In genomic region chrX:68431836-68432235, GRCh38 we compare ENCODE assay signal across 19 cellular contexts. TPM values are rescaled to one million over a fixed set of nuclear protein-coding genes. Genes with fewer than 3 reads are reported as not detected.
DNase-seq lines count a peak whose midpoint lies in the region; ATAC-seq and TF ChIP-seq lines count a peak whose summit lies in the region.
"Had no signal": no experiment of that assay in that cellular context is flagged by ENCODE, and none has a peak within 500 bp of the region (broad histone marks: within the 10 kb centered on the region; RNA-seq: fewer than 3 reads in every experiment).

No MANE protein-coding gene starts in this region.

- H2BK12ac ChIP-seq in H9 (ENCODE audit: insufficient read length, low read depth, low read length), result no peak overlapping the region

- H3K79me1 ChIP-seq in H9 (ENCODE audit: insufficient read depth, low read depth, low read length, poor library complexity, severe bottlenecking), result no peaks in the 10 kb centered on the region

- H3T11ph ChIP-seq in H9 (ENCODE audit: low read length), result no peak overlapping the region

- no peaks in the 10 kb centered on the region for H3K79me2 ChIP-seq in H9 (ENCODE audit: insufficient read depth, low read length)
- peaks cover 3% of the 10 kb centered on the region for H3K79me2 ChIP-seq in hepatocyte

- no peak overlapping the region for H3K18ac ChIP-seq in H9 (ENCODE audit: insufficient read length, low read depth, low read length)

- H3K14ac ChIP-seq in H9 (ENCODE audit: insufficient read depth, low read length), result no peak overlapping the region

- peaks cover 1% of the 10 kb centered on the region; the same call in 1 of the 2 replicates for H3K27me3 Mint-ChIP-seq in H9 (ENCODE audit: low read depth)

- no peaks in the 10 kb centered on the region for H3K9me2 ChIP-seq in hepatocyte (replicated peaks; ENCODE audit: insufficient read depth)

- no peak overlapping the region for H3K9ac ChIP-seq in H9 (ENCODE audit: extremely low read depth, insufficient read length, low read length)
- peak overlapping the region; percentile 88 for H3K9ac ChIP-seq in adipocyte (ENCODE audit: low read length)

- no peaks in the 10 kb centered on the region for H4K20me1 ChIP-seq in H9 (ENCODE audit: control insufficient read depth, insufficient read depth, insufficient read length)
- H4K20me1 ChIP-seq in hepatocyte (ENCODE audit: insufficient read depth, poor library complexity, severe bottlenecking), result no peaks in the 10 kb centered on the region

- in situ Hi-C loops in G401 (cut with HindIII; ENCODE audit: low sequenced_read_pairs), result no loop called here

- no peak overlapping the region for H2BK5ac ChIP-seq in H9 (ENCODE audit: insufficient read length, low read length)

- H3K4me3 Mint-ChIP-seq in H9, result peak overlapping the region; percentile 82 to 93; a peak in 1 of 5 replicates
- H3K4me3 Mint-ChIP-seq: activated B cell treated with CpG ODN at 0.5 μM for 24 hours; activated CD8-positive, alpha-beta T cell treated with anti-CD3 and anti-CD28 coated beads, Interleukin-2, amount 10 ng/mL, durations not matched to agents 7 days and 5 days; activated naive CD8-positive, alpha-beta T cell treated with anti-CD3 and anti-CD28 coated beads for 36 hours; T-helper 1 cell treated with Interleukin-12 subunit alpha and Interleukin-12 subunit beta and Interleukin-4 antibody, amounts not matched to agents 30 μg/mL and 1 μg/mL, for 36 hours had no signal

- peaks cover 65 to 75% of the 10 kb centered on the region in 2 experiments for H3K9me3 Mint-ChIP-seq in H9
- H3K9me3 Mint-ChIP-seq: activated B cell treated with CpG ODN at 0.5 μM for 24 hours; activated naive CD8-positive, alpha-beta T cell treated with anti-CD3 and anti-CD28 coated beads for 36 hours; T-helper 1 cell treated with Interleukin-12 subunit alpha and Interleukin-12 subunit beta and Interleukin-4 antibody, amounts not matched to agents 30 μg/mL and 1 μg/mL, for 36 hours had no signal

- peaks cover 17% of the 10 kb centered on the region for H3K9me3 ChIP-seq in H9 (ENCODE audit: control insufficient read depth, low read depth, low read length)
- H3K9me3 ChIP-seq in adipocyte (ENCODE audit: control insufficient read depth, low read length), result no peaks in the 10 kb centered on the region
- no peaks in the 10 kb centered on the region for H3K9me3 ChIP-seq in hepatocyte (ENCODE audit: low read depth)
- no peaks in the 10 kb centered on the region for H3K9me3 ChIP-seq in suprapubic skin

- no peak overlapping the region for H2AFZ ChIP-seq in H9 (ENCODE audit: low read length)
- H2AFZ ChIP-seq in hepatocyte, result no peak overlapping the region

- no peak overlapping the region for H3K4me2 ChIP-seq in H9 (ENCODE audit: insufficient read depth, insufficient read length, low read length)
- peak overlapping the region; percentile 81 for H3K4me2 ChIP-seq in hepatocyte

- H2AK5ac ChIP-seq in H9 (ENCODE audit: insufficient read length, low read length), result no peak overlapping the region

- H2BK120ac ChIP-seq in H9 (ENCODE audit: low read depth, low read length, poor library complexity, severe bottlenecking), result no peak overlapping the region

- H3K4ac ChIP-seq in H9 (ENCODE audit: low read depth, low read length), result no peak overlapping the region

- H2BK15ac ChIP-seq in H9 (ENCODE audit: low read depth, low read length), result no peak overlapping the region

- no peak overlapping the region for H4K91ac ChIP-seq in H9 (ENCODE audit: insufficient read length, low read depth, low read length)

- DNase-seq in H9 (no peak), adipocyte (ENCODE audit: low read depth) (no peak), hepatocyte (ENCODE audit: low spot score) (no peak), suprapubic skin (ENCODE audit: low spot score in 2 of 2) (no peak), caudate nucleus (lab: John Stamatoyannopoulos, UW) (no peak), G401 (ENCODE audit: low spot score) (no peak)
- DNase-seq: activated B cell treated with CpG ODN at 0.5 μM for 24 hours; activated CD8-positive, alpha-beta T cell treated with anti-CD3 and anti-CD28 coated beads, Interleukin-2, amount 10 ng/mL, durations not matched to agents 7 days and 5 days; activated naive CD8-positive, alpha-beta T cell treated with anti-CD3 and anti-CD28 coated beads for 36 hours; C1 segment of cervical spinal cord; central memory CD4-positive, alpha-beta T cell; DMS153; effector CD4-positive, alpha-beta T cell; H7; left colon; SIG-M5; stimulated activated CD4-positive, alpha-beta T cell treated with anti-CD3 and anti-CD28 coated beads, Interleukin-4, amount 100 ng/mL, for 1 hour had no signal

- peaks cover 3% of the 10 kb centered on the region for H3K23me2 ChIP-seq in H9 (ENCODE audit: insufficient read length, low read depth, low read length, poor library complexity, severe bottlenecking)

- TF ChIP-seq POLR2A in suprapubic skin (IDR thresholded peaks at IDR 0.05), result no peak

- TF ChIP-seq EP300 in suprapubic skin (IDR thresholded peaks at IDR 0.05), result no peak

- ATAC-seq in GM21423 (IDR thresholded peaks at IDR 0.05; ENCODE audit: unreplicated experiment), result no peak
- ATAC-seq: activated CD8-positive, alpha-beta T cell treated with anti-CD3 and anti-CD28 coated beads, Interleukin-2, amount 10 ng/mL, durations not matched to agents 7 days and 5 days had no signal

- H3K27me3 ChIP-seq in H9 (ENCODE audit: insufficient read depth, low read length), result no peaks in the 10 kb centered on the region
- peaks cover 3% of the 10 kb centered on the region for H3K27me3 ChIP-seq in adipocyte (replicated peaks; ENCODE audit: control insufficient read depth, insufficient read depth, low read length)
- no peaks in the 10 kb centered on the region for H3K27me3 ChIP-seq in hepatocyte
- H3K27me3 ChIP-seq in suprapubic skin, result no peaks in the 10 kb centered on the region

- H3K4me1 Mint-ChIP-seq in H9, result peaks cover 10 to 20% of the 10 kb centered on the region in 2 experiments

- WGBS in H9 (ENCODE audit: extremely low coverage, insufficient read length, low lambda C conversion rate), result no CpG with 5 or more reads among the region's 2 CpGs
- 51% methylated on average over 2 of the region's 2 CpGs for WGBS in hepatocyte (ENCODE audit: low lambda C conversion rate, missing lambda C conversion rate)
- 46% methylated on average over 2 of the region's 2 CpGs for WGBS in suprapubic skin

- no peak overlapping the region for H2BK20ac ChIP-seq in H9 (ENCODE audit: low read depth, low read length, poor library complexity, severe bottlenecking)

- no peak overlapping the region for H4K8ac ChIP-seq in H9 (replicated peaks; ENCODE audit: insufficient read length, low read depth, low read length)

- peaks cover 11 to 32% (median 29%) of the 10 kb centered on the region in 3 experiments for H3K36me3 Mint-ChIP-seq in H9 (ENCODE audit: insufficient read depth in 1 of 3, low read depth in 3 of 3)
- H3K36me3 Mint-ChIP-seq: activated naive CD8-positive, alpha-beta T cell treated with anti-CD3 and anti-CD28 coated beads for 36 hours had no signal

- no peak overlapping the region for H3K56ac ChIP-seq in H9 (ENCODE audit: insufficient read length, low read depth, low read length)

- TF ChIP-seq CTCF in H9 (conservative IDR thresholded peaks at IDR 0.05) (no peak), hepatocyte (IDR thresholded peaks at IDR 0.05; ENCODE audit: poor library complexity) (no peak), suprapubic skin (IDR thresholded peaks at IDR 0.05) (no peak)

- H3K27ac ChIP-seq in H9 (ENCODE audit: insufficient read length, low read depth, low read length), result no peak overlapping the region
- H3K27ac ChIP-seq in hepatocyte, result peak overlapping the region; percentile 98
- no peak overlapping the region for H3K27ac ChIP-seq in suprapubic skin
- no peak overlapping the region for H3K27ac ChIP-seq in caudate nucleus (ENCODE audit: low read depth, low read length)

- no peak overlapping the region for H3K27ac Mint-ChIP-seq in H9
- H3K27ac Mint-ChIP-seq: activated B cell treated with CpG ODN at 0.5 μM for 24 hours; activated CD8-positive, alpha-beta T cell treated with anti-CD3 and anti-CD28 coated beads, Interleukin-2, amount 10 ng/mL, durations not matched to agents 7 days and 5 days; activated naive CD8-positive, alpha-beta T cell treated with anti-CD3 and anti-CD28 coated beads for 36 hours; T-helper 1 cell treated with Interleukin-12 subunit alpha and Interleukin-12 subunit beta and Interleukin-4 antibody, amounts not matched to agents 30 μg/mL and 1 μg/mL, for 36 hours had no signal

- peak overlapping the region; percentile 86 for H3K4me3 ChIP-seq in adipocyte (ENCODE audit: low read length)
- no peak overlapping the region for H3K4me3 ChIP-seq in hepatocyte
- peak overlapping the region; percentile 65 for H3K4me3 ChIP-seq in suprapubic skin

- H3K4me1 ChIP-seq in H9 (ENCODE audit: insufficient read depth, low read length), result no peaks in the 10 kb centered on the region
- no peaks in the 10 kb centered on the region for H3K4me1 ChIP-seq in adipocyte (ENCODE audit: control insufficient read depth, insufficient read depth, low read length)
- no peaks in the 10 kb centered on the region for H3K4me1 ChIP-seq in hepatocyte (ENCODE audit: insufficient read depth)
- peaks cover 8% of the 10 kb centered on the region for H3K4me1 ChIP-seq in suprapubic skin

- no peaks in the 10 kb centered on the region for H3K36me3 ChIP-seq in adipocyte (ENCODE audit: control insufficient read depth, insufficient read depth, low read length, severe bottlenecking)
- no peaks in the 10 kb centered on the region for H3K36me3 ChIP-seq in hepatocyte (replicated peaks; ENCODE audit: insufficient read depth, low read depth)
- H3K36me3 ChIP-seq in suprapubic skin, result no peaks in the 10 kb centered on the region

- no peak overlapping the region for H3K23ac ChIP-seq in H9 (ENCODE audit: insufficient read length, low read depth, low read length)

- no peak overlapping the region for H4K5ac ChIP-seq in H9 (ENCODE audit: insufficient read length, low read depth, low read length)

RNA-seq across cellular contexts. Expression of gene OPHN1, which starts 1.5 kb away (rescaled TPM):
- total RNA-seq in H9 (2021) (1.0 and 1.5 TPM in 2 replicates), hepatocyte (5.6 and 10.3 TPM in 2 replicates), suprapubic skin (10 to 100 TPM in 1 of 4 donors, 1 to 10 TPM in 3; 4.5 to 16.0 (median 8.4) TPM)
- 4.5 and 4.8 TPM in 2 replicates for polyA plus RNA-seq in hepatocyte
- 1.7 and 3.9 TPM in 2 replicates for total RNA-seq in G401 (2014; rRNA removed; shearing (Covaris generic))
- total RNA-seq: activated naive CD8-positive, alpha-beta T cell treated with anti-CD3 and anti-CD28 coated beads for 36 hours had no signal
